25 cellular contexts compared by ENCODE assay signal in genomic region chr4:170193496-170193895, GRCh38.
DNase-seq lines count a peak whose midpoint lies in the region; ATAC-seq and TF ChIP-seq lines count a peak whose summit lies in the region.
"Had no signal": no experiment of that assay in that cellular context is flagged by ENCODE, and none has a peak within 500 bp of the region (broad histone marks: within the 10 kb centered on the region; RNA-seq: fewer than 3 reads in every experiment).

No MANE protein-coding gene starts in this region.

- peak overlapping the region; percentile 21 for H3K27ac Mint-ChIP-seq in mesothelial cell of epicardium
- H3K27ac Mint-ChIP-seq in activated naive CD8-positive, alpha-beta T cell treated with anti-CD3 and anti-CD28 coated beads, Interleukin-2, amount 50 U/mL, for 24 hours: no peak overlapping the region
- H3K27ac Mint-ChIP-seq: CD4-positive, alpha-beta T cell; HFFc6 had no signal

- H3K27ac ChIP-seq in PC-9: no peak overlapping the region
- H3K27ac ChIP-seq: BLaER1, Peyer's patch, SJCRH30 had no signal

- no peaks in the 10 kb centered on the region for H3K27me3 ChIP-seq in PC-9 (ENCODE audit: insufficient read depth, low read depth)
- H3K27me3 ChIP-seq: BLaER1, Peyer's patch, SJCRH30 had no signal

- H3K9me3 ChIP-seq in PC-9 (ENCODE audit: insufficient read depth, low read depth): no peaks in the 10 kb centered on the region
- H3K9me3 ChIP-seq: BLaER1, HAP-1, Peyer's patch, SJCRH30 had no signal

- H3K4me2 ChIP-seq in PC-9: no peak overlapping the region
- H3K4me2 ChIP-seq: BLaER1 had no signal

- no peaks in the 10 kb centered on the region; the same call in 1 of the 2 replicates for H3K4me1 ChIP-seq in PC-9 (replicated peaks; ENCODE audit: insufficient read depth)
- H3K4me1 ChIP-seq: BLaER1, HAP-1, Peyer's patch, SJCRH30 had no signal

- peak; percentile 40 for DNase-seq in ELF-1 (ENCODE audit: low read depth, low spot score)
- DNase-seq in PC-9: peak; percentile 24 to 61
- DNase-seq in mesothelial cell of epicardium (ENCODE audit: low spot score in 2 of 2, unreplicated experiment in 2 of 2): no peak
- DNase-seq in activated naive CD8-positive, alpha-beta T cell treated with anti-CD3 and anti-CD28 coated beads, Interleukin-2, amount 50 U/mL, for 24 hours: no peak
- DNase-seq in left colon: no peak
- DNase-seq: CD4-positive, alpha-beta T cell; GOT3; HFFc6; KBM-7; MM.1S; NCI-H1092; NCI-H1436; NCI-H187; NCI-H2081 treated with DMSO at 0.1 percent for 48 hours; NCI-H2171; NCI-H226; NCI-H510A; NCI-H69; Peyer's patch; SJCRH30 had no signal

- H3K27me3 Mint-ChIP-seq in mesothelial cell of epicardium (ENCODE audit: low read depth): no peaks in the 10 kb centered on the region
- no peaks in the 10 kb centered on the region for H3K27me3 Mint-ChIP-seq in activated naive CD8-positive, alpha-beta T cell treated with anti-CD3 and anti-CD28 coated beads, Interleukin-2, amount 50 U/mL, for 24 hours

- no peaks in the 10 kb centered on the region for H4K20me1 ChIP-seq in PC-9 (ENCODE audit: insufficient read depth)
- H4K20me1 ChIP-seq: BLaER1 had no signal

- H3F3A ChIP-seq in PC-9 (ENCODE audit: insufficient read depth, low read depth): no peaks in the 10 kb centered on the region

- no peak overlapping the region for H3K4me3 Mint-ChIP-seq in mesothelial cell of epicardium
- no peak overlapping the region for H3K4me3 Mint-ChIP-seq in activated naive CD8-positive, alpha-beta T cell treated with anti-CD3 and anti-CD28 coated beads, Interleukin-2, amount 50 U/mL, for 24 hours
- H3K4me3 Mint-ChIP-seq: CD4-positive, alpha-beta T cell; HFFc6 had no signal

- POLR2A ChIA-PET in PC-9 (lab: Charles Lee; ENCODE audit: unreplicated experiment): no interaction called here

- intact Hi-C loops in PC-9 (cut with micrococcal nuclease; ENCODE audit: unreplicated experiment) (no loop called here), left colon (cut with DNase I, micrococcal nuclease) (no loop called here)

- H3K36me3 ChIP-seq in PC-9 (ENCODE audit: low read depth): no peaks in the 10 kb centered on the region
- H3K36me3 ChIP-seq: BLaER1, HAP-1, Peyer's patch, SJCRH30 had no signal

- H3K4me3 ChIP-seq in PC-9: no peak overlapping the region
- H3K4me3 ChIP-seq: BLaER1, HAP-1, Peyer's patch, SJCRH30 had no signal

- H3K4me1 Mint-ChIP-seq in mesothelial cell of epicardium: peaks cover 11% of the 10 kb centered on the region
- no peaks in the 10 kb centered on the region for H3K4me1 Mint-ChIP-seq in activated naive CD8-positive, alpha-beta T cell treated with anti-CD3 and anti-CD28 coated beads, Interleukin-2, amount 50 U/mL, for 24 hours

- H3K36me3 Mint-ChIP-seq in mesothelial cell of epicardium: no peaks in the 10 kb centered on the region
- no peaks in the 10 kb centered on the region for H3K36me3 Mint-ChIP-seq in activated naive CD8-positive, alpha-beta T cell treated with anti-CD3 and anti-CD28 coated beads, Interleukin-2, amount 50 U/mL, for 24 hours (ENCODE audit: low read depth)

- H2AFZ ChIP-seq in PC-9: no peak overlapping the region

- BruUV-seq in PC-9 (replicated peaks; lab: Mats Ljungman, UMichigan): no TSS peak

- TF ChIP-seq CTCF in PC-9 (conservative IDR thresholded peaks at IDR 0.05) (no peak), mesothelial cell of epicardium (IDR thresholded peaks at IDR 0.05; ENCODE audit: unreplicated experiment) (no peak)

- CTCF ChIA-PET in PC-9 (lab: Charles Lee): no interaction called here

- peak; percentile 65 for ATAC-seq in esophagus mucosa
- no peak for ATAC-seq in activated naive CD8-positive, alpha-beta T cell treated with anti-CD3 and anti-CD28 coated beads, Interleukin-2, amount 50 U/mL, for 24 hours
- no peak for ATAC-seq in left colon
- ATAC-seq in GM18511 (IDR thresholded peaks at IDR 0.05; ENCODE audit: unreplicated experiment): no peak
- ATAC-seq: SK-N-SH treated with all-trans-retinoic acid at 6 μM for 48 hours had no signal

- H3K9me3 Mint-ChIP-seq in mesothelial cell of epicardium: no peaks in the 10 kb centered on the region
- H3K9me3 Mint-ChIP-seq in activated naive CD8-positive, alpha-beta T cell treated with anti-CD3 and anti-CD28 coated beads, Interleukin-2, amount 50 U/mL, for 24 hours: no peaks in the 10 kb centered on the region
- H3K9me3 Mint-ChIP-seq: CD4-positive, alpha-beta T cell had no signal

- no peaks in the 10 kb centered on the region for H3K79me2 ChIP-seq in PC-9 (ENCODE audit: low read depth)

- H3K9me2 ChIP-seq in PC-9 (ENCODE audit: insufficient read depth): no peaks in the 10 kb centered on the region

Comparison
In these comparisons a context has a peak if more than half of its experiments do, and no peak if none do; other contexts are left out.
1. DNase-seq: peak in ELF-1 (single experiment) and PC-9 (2 of 2); none in mesothelial cell of epicardium (0 of 2), activated naive CD8-positive, alpha-beta T cell treated with anti-CD3 and anti-CD28 coated beads, Interleukin-2, amount 50 U/mL, for 24 hours (single experiment) and left colon (0 of 2).